Comparison of ENCODE assay signal across 13 cellular contexts in the genomic region with DNA sequence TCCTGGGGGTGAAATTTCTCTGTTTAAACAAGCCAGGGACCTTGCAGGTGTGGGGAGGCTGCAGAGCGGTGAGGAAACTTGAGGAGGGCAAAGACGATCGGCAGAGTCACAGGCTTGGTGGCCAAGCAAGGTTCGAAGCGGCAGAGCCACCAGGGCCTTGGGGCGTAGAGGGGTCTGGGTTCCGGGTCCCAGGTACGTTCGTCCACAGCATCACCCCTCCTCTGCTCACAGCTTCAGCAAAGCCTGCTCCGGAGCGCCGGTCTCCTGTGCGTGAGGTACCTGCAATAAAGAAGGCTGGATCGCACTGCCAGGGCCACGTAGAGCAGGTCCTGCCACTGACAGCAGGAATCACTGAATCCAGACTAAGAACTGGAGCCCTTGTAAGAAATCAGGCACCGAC.
DNase-seq lines count a peak whose midpoint lies in the region; ATAC-seq, FAIRE-seq and TF ChIP-seq lines count a peak whose summit lies in the region.
"Had no signal": no experiment of that assay in that cellular context is flagged by ENCODE, and none has a peak within 500 bp of the region (broad histone marks: within the 10 kb centered on the region; RNA-seq: fewer than 3 reads in every experiment).

No MANE protein-coding gene starts in this region.

- DNase-seq in HTR-8/SVneo (ENCODE audit: insufficient read length, low spot score) (no peak), coronary artery (ENCODE audit: low spot score) (peak; percentile 33), nephron progenitor cell (no peak), NCI-H146 (lab: John Stamatoyannopoulos, UW) (no peak), NCI-H526 treated with DMSO at 0.1 percent for 48 hours (lab: John Stamatoyannopoulos, UW) (no peak), foreskin keratinocyte (no peak)
- DNase-seq: Caco-2; CD8-positive, alpha-beta memory T cell; DND-41; GDM1; HFFc6 had no signal

- H3K9me3 Mint-ChIP-seq in nephron progenitor cell: no peaks in the 10 kb centered on the region
- H3K9me3 Mint-ChIP-seq: HFFc6 had no signal

- H3K4me1 Mint-ChIP-seq in nephron progenitor cell: no peaks in the 10 kb centered on the region
- H3K4me1 Mint-ChIP-seq: CD8-positive, alpha-beta memory T cell had no signal

- no peaks in the 10 kb centered on the region for H3K4me1 ChIP-seq in foreskin keratinocyte
- H3K4me1 ChIP-seq: Caco-2 had no signal

- peaks cover 11% of the 10 kb centered on the region for H3K27me3 Mint-ChIP-seq in nephron progenitor cell (ENCODE audit: low read depth, poor library complexity)

- no peak for TF ChIP-seq CTCF in coronary artery (IDR thresholded peaks at IDR 0.05)
- no peak for TF ChIP-seq CTCF in nephron progenitor cell (IDR thresholded peaks at IDR 0.05)
- no peak for TF ChIP-seq CTCF in foreskin keratinocyte (conservative IDR thresholded peaks at IDR 0.05)

- H3K27me3 ChIP-seq in foreskin keratinocyte: peaks cover 15% of the 10 kb centered on the region
- H3K27me3 ChIP-seq: BLaER1 had no signal

- peak; percentile 9 for FAIRE-seq in HTR-8/SVneo (lab: Jason Lieb, UNC)
- FAIRE-seq: GM19239 had no signal

- no peaks in the 10 kb centered on the region for H3K36me3 Mint-ChIP-seq in nephron progenitor cell (ENCODE audit: low read depth)
- H3K36me3 Mint-ChIP-seq: CD8-positive, alpha-beta memory T cell had no signal

- no peak overlapping the region for H3K4me3 ChIP-seq in coronary artery
- H3K4me3 ChIP-seq: BLaER1 had no signal

- H3K27ac ChIP-seq in coronary artery (no peak overlapping the region), foreskin keratinocyte (no peak overlapping the region)
- H3K27ac ChIP-seq: BLaER1 had no signal

- no peak for ATAC-seq in foreskin keratinocyte

- H3K27ac Mint-ChIP-seq in nephron progenitor cell: peak overlapping the region; percentile 57
- H3K27ac Mint-ChIP-seq: CD8-positive, alpha-beta memory T cell; HFFc6 had no signal

- no peak overlapping the region for H3K4me3 Mint-ChIP-seq in nephron progenitor cell
- H3K4me3 Mint-ChIP-seq: CD8-positive, alpha-beta memory T cell; HFFc6 had no signal
